In genomic region chr19:14113762-14114414, GRCh38 we compare ENCODE assay signal across 9 cellular contexts. TPM values are rescaled to one million over a fixed set of nuclear protein-coding genes. Genes with fewer than 3 reads are reported as not detected.
DNase-seq lines count a peak whose midpoint lies in the region; ATAC-seq and TF ChIP-seq lines count a peak whose summit lies in the region.
"Had no signal": no experiment of that assay in that cellular context is flagged by ENCODE, and none has a peak within 500 bp of the region (broad histone marks: within the 10 kb centered on the region; RNA-seq: fewer than 3 reads in every experiment).

No MANE protein-coding gene starts in this region.

- H3K36me3 ChIP-seq in esophagus (ENCODE audit: control insufficient read depth in 2 of 2, insufficient read depth in 2 of 2, low read length in 1 of 2): no peaks in the 10 kb centered on the region
- H3K36me3 ChIP-seq in spleen: peaks cover 0 to 14% (median 0%) of the 10 kb centered on the region in 6 donors

- 84 to 88% methylated on average over 18 of the region's 18 CpGs for WGBS in esophagus, 2 donors
- WGBS in spleen, 5 donors: 73 to 85% (median 78%) methylated on average over 8 to 18 of the region's 18 CpGs

- DNase-seq in T-helper 2 cell (peak in 3 of 5 experiments; percentile 20 to 56 (median 48)), spleen (peak; percentile 88), NCI-H446 treated with DMSO at 0.1 percent for 48 hours (lab: John Stamatoyannopoulos, UW) (no peak), DMS153 (lab: John Stamatoyannopoulos, UW) (no peak)
- no peak for DNase-seq in T-helper 2 cell treated with Interferon-gamma antibody and Interleukin-4, amounts not matched to agents 5 μg/mL and 100 μg/mL, for 36 hours (ENCODE audit: low spot score)
- DNase-seq in activated CD4-positive, alpha-beta T cell treated with anti-CD3 and anti-CD28 coated beads, Interleukin-2, amount 50 U/mL, for 48 hours: peak; percentile 64 to 72

- peaks cover 32% of the 10 kb centered on the region for H3K4me1 Mint-ChIP-seq in T-helper 2 cell treated with Interferon-gamma antibody and Interleukin-4, amounts not matched to agents 5 μg/mL and 100 μg/mL, for 36 hours (ENCODE audit: low read depth)

- no peaks in the 10 kb centered on the region for H3K9me3 Mint-ChIP-seq in T-helper 2 cell treated with Interferon-gamma antibody and Interleukin-4, amounts not matched to agents 5 μg/mL and 100 μg/mL, for 36 hours

- H3K9me3 ChIP-seq in esophagus (ENCODE audit: control insufficient read depth in 2 of 2, insufficient read depth in 1 of 2, low read depth in 1 of 2, low read length in 1 of 2) (no peaks in the 10 kb centered on the region), spleen (no peaks in the 10 kb centered on the region)
- H3K9me3 ChIP-seq: Caco-2 had no signal

- ATAC-seq in HG03045 (IDR thresholded peaks at IDR 0.05; ENCODE audit: unreplicated experiment): no peak

- TF ChIP-seq POLR2A in spleen (IDR thresholded peaks at IDR 0.05): no peak

- no peak overlapping the region for H3K27ac Mint-ChIP-seq in T-helper 2 cell treated with Interferon-gamma antibody and Interleukin-4, amounts not matched to agents 5 μg/mL and 100 μg/mL, for 36 hours

- peak overlapping the region; percentile 67 to 71 for H3K27ac ChIP-seq in esophagus (ENCODE audit: low read depth in 2 of 2, low read length in 1 of 2)
- H3K27ac ChIP-seq in spleen: peak overlapping the region; percentile 49 to 99 (median 92)

- H3K4me1 ChIP-seq in esophagus (ENCODE audit: control insufficient read depth in 2 of 2, insufficient read depth in 2 of 2, low read length in 1 of 2) (peaks cover 10 to 24% of the 10 kb centered on the region in 2 donors), spleen (peaks cover 35 to 88% (median 69%) of the 10 kb centered on the region in 6 donors)

- H3K36me3 Mint-ChIP-seq in T-helper 2 cell treated with Interferon-gamma antibody and Interleukin-4, amounts not matched to agents 5 μg/mL and 100 μg/mL, for 36 hours (ENCODE audit: low read depth): peaks cover 2% of the 10 kb centered on the region

- no peaks in the 10 kb centered on the region for H3K27me3 Mint-ChIP-seq in T-helper 2 cell treated with Interferon-gamma antibody and Interleukin-4, amounts not matched to agents 5 μg/mL and 100 μg/mL, for 36 hours (ENCODE audit: low read depth)

- intact Hi-C loops in spleen (cut with DNase I; ENCODE audit: low total_unique reads): no loop called here

- H3K4me3 Mint-ChIP-seq in T-helper 2 cell treated with Interferon-gamma antibody and Interleukin-4, amounts not matched to agents 5 μg/mL and 100 μg/mL, for 36 hours: no peak overlapping the region

- peak in 6 of 11 experiments; percentile 16 to 33 (median 21) for TF ChIP-seq CTCF in spleen (IDR thresholded peaks at IDR 0.05 in 8 of 11, conservative IDR thresholded peaks at IDR 0.05 in 3 of 11)

- H3K27me3 ChIP-seq in esophagus (ENCODE audit: control insufficient read depth in 1 of 2, insufficient read depth in 2 of 2, low read length in 2 of 2): no peaks in the 10 kb centered on the region
- no peaks in the 10 kb centered on the region for H3K27me3 ChIP-seq in spleen (replicated peaks in 1 of 7)

- H3K4me3 ChIP-seq in esophagus (ENCODE audit: low read depth in 1 of 2, low read length in 2 of 2) (no peak overlapping the region), spleen (peak overlapping the region in 3 of 8 donors; percentile 0 to 67 (median 2))

RNA-seq across cellular contexts. Expression of gene PRKACA, which starts 3.7 kb away (rescaled TPM):
- polyA plus RNA-seq in esophagus (10 to 100 TPM; 31.2 to 32.2 TPM), spleen (10 to 100 TPM; 26.6 to 77.3 (median 31.4) TPM)
- total RNA-seq in spleen: 100 to 1,000 TPM in 6 of 7 donors, 10 to 100 TPM in 1; 87.7 to 256 (median 132) TPM

RNA-seq across cellular contexts. Expression of gene ASF1B, which starts 22.5 kb away (rescaled TPM):
- 10 to 100 TPM in 1 of 2 donors, 1 to 10 TPM in 1; 9.1 to 14.6 TPM for polyA plus RNA-seq in esophagus
- total RNA-seq in spleen: 10 to 100 TPM in 3 of 7 donors, 1 to 10 TPM in 4; 4.0 to 24.8 (median 7.0) TPM
- 10 to 100 TPM in 2 of 3 donors, 1 to 10 TPM in 1; 3.8 to 12.5 (median 10.1) TPM for polyA plus RNA-seq in spleen

RNA-seq across cellular contexts. Expression of gene SAMD1, which starts 23.3 kb away (rescaled TPM):
- 10 to 100 TPM; 27.6 to 28.4 TPM for polyA plus RNA-seq in esophagus
- total RNA-seq in spleen: 10 to 100 TPM; 25.5 to 36.8 (median 30.6) TPM
- polyA plus RNA-seq in spleen: 10 to 100 TPM; 19.6 to 31.4 (median 24.3) TPM

RNA-seq across cellular contexts. Expression of gene C19orf67, which starts 28.3 kb away (rescaled TPM):
- not detected for polyA plus RNA-seq in esophagus
- total RNA-seq in spleen: 1 to 10 TPM in 1 of 7 donors, not detected in 6; 4.9 TPM
- not detected for polyA plus RNA-seq in spleen
- total RNA-seq: Caco-2 had no signal

RNA-seq across cellular contexts. Expression of gene MISP3, which starts 41.3 kb away (rescaled TPM):
- 1 to 10 TPM; 3.1 to 7.1 TPM for polyA plus RNA-seq in esophagus
- 1 to 10 TPM; 1.8 to 8.0 (median 2.0) TPM for total RNA-seq in spleen
- 1 to 10 TPM; 1.5 to 2.2 (median 1.9) TPM for polyA plus RNA-seq in spleen

Comparison
In these comparisons a context has a peak if more than half of its experiments do, and no peak if none do; other contexts are left out.
1. DNase-seq: peak in T-helper 2 cell (3 of 5), activated CD4-positive, alpha-beta T cell treated with anti-CD3 and anti-CD28 coated beads, Interleukin-2, amount 50 U/mL, for 48 hours (2 of 2) and spleen (single experiment); none in T-helper 2 cell treated with Interferon-gamma antibody and Interleukin-4, amounts not matched to agents 5 μg/mL and 100 μg/mL, for 36 hours (single experiment), NCI-H446 treated with DMSO at 0.1 percent for 48 hours (single experiment) and DMS153 (single experiment).